In genomic region chr5:88845081-88845697, GRCh38 we compare ENCODE assay signal across 10 cellular contexts. TPM values are rescaled to one million over a fixed set of nuclear protein-coding genes. Genes with fewer than 3 reads are reported as not detected.
DNase-seq lines count a peak whose midpoint lies in the region; ATAC-seq and TF ChIP-seq lines count a peak whose summit lies in the region.
"Had no signal": no experiment of that assay in that cellular context is flagged by ENCODE, and none has a peak within 500 bp of the region (broad histone marks: within the 10 kb centered on the region; RNA-seq: fewer than 3 reads in every experiment).

No MANE protein-coding gene starts in this region.

- no peak overlapping the region for H3K4me3 Mint-ChIP-seq in CD8-positive, alpha-beta memory T cell

- H3K4me1 Mint-ChIP-seq in CD8-positive, alpha-beta memory T cell = no peaks in the 10 kb centered on the region

- CTCF ChIA-PET in GM10248 (lab: Yijun Ruan, JAX) = interaction anchor here (0.7 to 1.7 kb wide), 5 partner anchors 11 to 456 kb away, joined by 3 to 5 read pairs (median 4); no protein-coding TSS in a partner anchor
- CTCF ChIA-PET in CD8-positive, alpha-beta memory T cell (lab: Charles Lee) = no interaction called here

- H3K27ac Mint-ChIP-seq in CD8-positive, alpha-beta memory T cell = no peak overlapping the region

- intact Hi-C loops in left lung (cut with DNase I) = no loop called here

- H3K9me3 Mint-ChIP-seq in CD8-positive, alpha-beta memory T cell = peaks cover 0 to 4% (median 0%) of the 10 kb centered on the region in 5 donors

- no peak overlapping the region for H3K27ac ChIP-seq in left lung
- no peak overlapping the region for H3K27ac ChIP-seq in CD8-positive, alpha-beta memory T cell (ENCODE audit: low read depth, low read length)
- H3K27ac ChIP-seq: PC-9 had no signal

- no peaks in the 10 kb centered on the region for H3K27me3 Mint-ChIP-seq in CD8-positive, alpha-beta memory T cell

- H3K4me1 ChIP-seq in left lung = peaks cover 0 to 23% of the 10 kb centered on the region in 2 donors
- H3K4me1 ChIP-seq in CD8-positive, alpha-beta memory T cell (ENCODE audit: insufficient read depth, low read length) = no peaks in the 10 kb centered on the region

- no peaks in the 10 kb centered on the region for H3K27me3 ChIP-seq in left lung
- no peaks in the 10 kb centered on the region for H3K27me3 ChIP-seq in CD8-positive, alpha-beta memory T cell (ENCODE audit: insufficient read depth, low read length, poor library complexity, severe bottlenecking)

- no peak for TF ChIP-seq CTCF in GM10248 (IDR thresholded peaks at IDR 0.05; ENCODE audit: control extremely low read depth, extremely low read depth, low read depth, missing control alignments)
- TF ChIP-seq CTCF in left lung (IDR thresholded peaks at IDR 0.05) = no peak

- DNase-seq in GM10248 (ENCODE audit: extremely low spot score) = peak; percentile 52
- peak; percentile 26 to 90 for DNase-seq in NOMO-1 (lab: John Stamatoyannopoulos, UW; ENCODE audit: unreplicated experiment in 2 of 2)
- DNase-seq in NCI-H146 (lab: John Stamatoyannopoulos, UW) = no peak
- no peak for DNase-seq in left lung
- DNase-seq in CD8-positive, alpha-beta memory T cell = no peak
- no peak for DNase-seq in activated CD4-positive, alpha-beta T cell treated with anti-CD3 and anti-CD28 coated beads for 48 hours
- DNase-seq: amniotic stem cell, PC-9 had no signal

- ATAC-seq in GM19351 (IDR thresholded peaks at IDR 0.05; ENCODE audit: unreplicated experiment) (peak; percentile 89), HG02885 (IDR thresholded peaks at IDR 0.05; ENCODE audit: poor library complexity, unreplicated experiment) (peak; percentile 88), left lung (no peak)

- no peaks in the 10 kb centered on the region for H3K36me3 Mint-ChIP-seq in CD8-positive, alpha-beta memory T cell

- H3K4me3 ChIP-seq in left lung = no peak overlapping the region
- H3K4me3 ChIP-seq in CD8-positive, alpha-beta memory T cell (ENCODE audit: low read length) = no peak overlapping the region
- H3K4me3 ChIP-seq: PC-9 had no signal

- POLR2A ChIA-PET in GM10248 (lab: Yijun Ruan, JAX) = no interaction called here
- POLR2A ChIA-PET in CD8-positive, alpha-beta memory T cell (lab: Charles Lee) = no interaction called here

- H3K36me3 ChIP-seq in left lung = no peaks in the 10 kb centered on the region
- H3K36me3 ChIP-seq in CD8-positive, alpha-beta memory T cell (ENCODE audit: insufficient read depth, low read length) = no peaks in the 10 kb centered on the region

- no peaks in the 10 kb centered on the region for H3K9me3 ChIP-seq in left lung
- H3K9me3 ChIP-seq in CD8-positive, alpha-beta memory T cell (ENCODE audit: low read length) = no peaks in the 10 kb centered on the region

RNA-seq across cellular contexts. Expression of gene MEF2C, which starts 37.8 kb away (rescaled TPM):
- 10 to 100 TPM; 45.7 to 46.1 TPM for total RNA-seq in left lung
- under 1 TPM; 0.31 to 0.85 TPM for total RNA-seq in CD8-positive, alpha-beta memory T cell
- polyA plus RNA-seq in CD8-positive, alpha-beta memory T cell = not detected

Comparison
In these comparisons a context has a peak if more than half of its experiments do, and no peak if none do; other contexts are left out.
1. DNase-seq: peak in GM10248 (single experiment) and NOMO-1 (2 of 2); none in NCI-H146 (single experiment), left lung (0 of 2), CD8-positive, alpha-beta memory T cell (0 of 5) and activated CD4-positive, alpha-beta T cell treated with anti-CD3 and anti-CD28 coated beads for 48 hours (single experiment).
2. RNA of gene MEF2C, which starts 37.8 kb away (total RNA-seq): 45.7 to 46.1 TPM in left lung; 0.31 to 0.85 TPM in CD8-positive, alpha-beta memory T cell; every median in the first group is over 10 times any median in the second.